ENCODE assay signal across 18 cellular contexts in genomic region chr7:128906001-128906765, GRCh38. TPM values are rescaled to one million over a fixed set of nuclear protein-coding genes. Genes with fewer than 3 reads are reported as not detected.
"Had no signal": no experiment of that assay in that cellular context is flagged by ENCODE, and none has a peak within 500 bp of the region (broad histone marks: within the 10 kb centered on the region; RNA-seq: fewer than 3 reads in every experiment).

No MANE protein-coding gene starts in this region.

- H3K4me3 Mint-ChIP-seq: activated naive CD8-positive, alpha-beta T cell; activated T-cell treated with anti-CD3 and anti-CD28 coated beads, Interleukin-2, amount 50 U/mL, for 4 hours; endodermal cell; memory B cell had no signal

- H3K9me3 ChIP-seq: gastrocnemius medialis, heart right ventricle, right atrium auricular region, stomach, thoracic aorta had no signal

- DNase-seq: activated CD4-positive, alpha-beta T cell treated with anti-CD3 and anti-CD28 coated beads, Interleukin-2, amount 50 U/mL, for 4 hours; activated effector memory CD4-positive, alpha-beta T cell treated with anti-CD3 and anti-CD28 coated beads, Interleukin-2, amount 50 U/mL, for 16 hours; activated T-cell treated with anti-CD3 and anti-CD28 coated beads, Interleukin-2, amount 50 U/mL, for 4 hours; amniotic stem cell; endodermal cell; gastrocnemius medialis; heart right ventricle; naive thymus-derived CD8-positive, alpha-beta T cell; small intestine; stimulated activated CD4-positive, alpha-beta T cell treated with anti-CD3 and anti-CD28 coated beads, Interleukin-4, amount 100 ng/mL, for 4 hours; stimulated activated CD8-positive, alpha-beta memory T cell treated with anti-CD3 and anti-CD28 coated beads, Interleukin-4, amount 100 ng/mL, for 48 hours; stomach had no signal

- H3K27ac Mint-ChIP-seq: activated naive CD8-positive, alpha-beta T cell; endodermal cell; memory B cell had no signal

- H3K4me3 ChIP-seq: dorsolateral prefrontal cortex, gastrocnemius medialis, heart right ventricle, right atrium auricular region, stomach, thoracic aorta had no signal

- H3K9me3 Mint-ChIP-seq: activated T-cell treated with anti-CD3 and anti-CD28 coated beads, Interleukin-2, amount 50 U/mL, for 4 hours; endodermal cell; memory B cell; naive thymus-derived CD8-positive, alpha-beta T cell had no signal

- H3K27ac ChIP-seq: dorsolateral prefrontal cortex, gastrocnemius medialis, heart right ventricle, right atrium auricular region, stomach, thoracic aorta had no signal

- H3K36me3 Mint-ChIP-seq: activated naive CD8-positive, alpha-beta T cell; memory B cell; naive thymus-derived CD8-positive, alpha-beta T cell had no signal

- H3K36me3 ChIP-seq: gastrocnemius medialis, heart right ventricle, right atrium auricular region, stomach, thoracic aorta had no signal

- H3K4me1 ChIP-seq: gastrocnemius medialis had no signal

- ATAC-seq: activated T-cell treated with anti-CD3 and anti-CD28 coated beads, Interleukin-2, amount 50 U/mL, for 4 hours; gastrocnemius medialis; heart right ventricle; left lobe of liver; naive thymus-derived CD8-positive, alpha-beta T cell had no signal

RNA-seq across cellular contexts. Expression of gene KCP, which starts 4.3 kb away (rescaled TPM):
- total RNA-seq: right atrium auricular region had no signal
- polyA plus RNA-seq: naive thymus-derived CD8-positive, alpha-beta T cell had no signal
